8 cellular contexts compared by ENCODE assay signal in genomic region chr2:28809927-28810326, GRCh38. TPM values are rescaled to one million over a fixed set of nuclear protein-coding genes. Genes with fewer than 3 reads are reported as not detected.
DNase-seq lines count a peak whose midpoint lies in the region; ATAC-seq and TF ChIP-seq lines count a peak whose summit lies in the region.

No MANE protein-coding gene starts in this region.

- H3K27ac ChIP-seq in ACC112 (ENCODE audit: low read depth, low read length): peak overlapping the region; percentile 71

- H3K4me1 Mint-ChIP-seq in chondrocyte (ENCODE audit: low read depth): peaks cover 21% of the 10 kb centered on the region
- H3K4me1 Mint-ChIP-seq in naive B cell: peaks cover 7 to 10% (median 7%) of the 10 kb centered on the region in 3 donors

- DNase-seq in HFF-Myc (ENCODE audit: extremely low read depth, low read depth) (no peak), chondrocyte (ENCODE audit: low spot score) (no peak), naive B cell (no peak), AG20443 (ENCODE audit: low spot score) (no peak), COLO829 (ENCODE audit: low spot score) (no peak)

- H3K36me3 Mint-ChIP-seq in chondrocyte (ENCODE audit: low read depth) (peaks cover 14% of the 10 kb centered on the region), naive B cell (peaks cover 0 to 7% of the 10 kb centered on the region in 2 donors)

- H3K27me3 Mint-ChIP-seq in chondrocyte (ENCODE audit: low read depth) (no peaks in the 10 kb centered on the region), naive B cell (no peaks in the 10 kb centered on the region)

- H3K4me1 ChIP-seq in ACC112 (ENCODE audit: control insufficient read depth, insufficient read depth, low read length, unreplicated experiment): peaks cover 9% of the 10 kb centered on the region

- no peaks in the 10 kb centered on the region for H3K36me3 ChIP-seq in ACC112 (ENCODE audit: insufficient read depth, low read length)

- no peak overlapping the region for H2AFZ ChIP-seq in ACC112 (ENCODE audit: low read length, unreplicated experiment)

- no peak for TF ChIP-seq CTCF in HFF-Myc (IDR thresholded peaks at IDR 0.05; ENCODE audit: low read depth, low read length, missing control alignments)
- no peak for TF ChIP-seq CTCF in chondrocyte (IDR thresholded peaks at IDR 0.05)

- H3K4me3 ChIP-seq in ACC112 (ENCODE audit: low read depth, low read length) (peak overlapping the region; percentile 84), HFF-Myc (replicated peaks; ENCODE audit: low read depth, low read length) (peak overlapping the region; percentile 40)

- H3K4me3 Mint-ChIP-seq in chondrocyte (ENCODE audit: unreplicated experiment) (peak overlapping the region; percentile 69), naive B cell (peak overlapping the region; percentile 77 to 90 (median 86))

- H3K9me3 Mint-ChIP-seq in chondrocyte (ENCODE audit: low read depth) (no peaks in the 10 kb centered on the region), naive B cell (peaks cover 0 to 3% (median 0%) of the 10 kb centered on the region in 7 donors)

- ATAC-seq in naive B cell (ENCODE audit: low read depth in 2 of 2) (no peak), HG02588 (IDR thresholded peaks at IDR 0.05; ENCODE audit: unreplicated experiment) (no peak)
- ATAC-seq in activated CD4-positive, CD25-positive, alpha-beta regulatory T cell treated with anti-CD3 and anti-CD28 coated beads, Interleukin-2, amount 50 U/mL, for 24 hours: no peak

- no peaks in the 10 kb centered on the region for H3K79me2 ChIP-seq in ACC112 (ENCODE audit: control insufficient read depth, insufficient read depth, low read length, unreplicated experiment)

- H3K27me3 ChIP-seq in ACC112 (ENCODE audit: insufficient read depth, low read length): no peaks in the 10 kb centered on the region

- peak overlapping the region; percentile 66 for H3K27ac Mint-ChIP-seq in chondrocyte (ENCODE audit: unreplicated experiment)
- H3K27ac Mint-ChIP-seq in naive B cell: peak overlapping the region in 2 of 6 donors; percentile 28 to 85

RNA-seq across cellular contexts. Expression of gene SPDYA, which starts 0.7 kb away (rescaled TPM):
- total RNA-seq in chondrocyte: 1.6 to 3.4 TPM (median 1.6 TPM) in 3 replicates
- polyA plus RNA-seq in naive B cell (ENCODE audit: low read depth in 6 of 6): under 1 TPM in 3 of 6 donors, not detected in 3; 0.29 to 0.41 (median 0.37) TPM

RNA-seq across cellular contexts. Expression of gene PPP1CB, which starts 58.3 kb away (rescaled TPM):
- 440 to 474 TPM (median 447 TPM) in 3 replicates for total RNA-seq in chondrocyte
- polyA plus RNA-seq in naive B cell (ENCODE audit: low read depth in 6 of 6): 10 to 100 TPM; 62.4 to 93.3 (median 86.9) TPM
